ENCODE assay signal across 1 cellular context in the genomic region with DNA sequence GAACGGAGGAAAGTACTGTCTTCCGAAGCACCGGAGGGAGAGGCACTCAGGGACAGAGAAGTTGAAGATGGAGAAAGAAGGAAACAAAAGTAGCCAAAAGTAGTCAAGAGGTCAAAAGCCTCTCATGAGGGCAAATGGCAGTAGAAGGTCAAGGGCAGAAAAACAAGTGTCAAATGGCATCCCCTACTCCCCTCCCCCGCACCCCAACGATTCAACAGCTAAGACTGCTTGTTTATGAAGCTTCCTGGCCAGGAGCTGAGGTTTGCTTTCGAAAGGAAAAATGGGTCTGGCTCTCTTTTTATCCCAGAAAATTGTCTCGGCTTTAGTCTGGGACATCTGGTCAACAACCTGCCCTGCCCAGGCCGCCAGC.
TF ChIP-seq lines count a peak whose summit lies in the region.

No MANE protein-coding gene starts in this region.

TF ChIP-seq in GM23338, 12 proteins besides CTCF, POLR2A, EP300 and RAD21 (continued from another document):
- no peak for TF ChIP-seq ZNF462 (CRISPR knock-in tag; IDR thresholded peaks at IDR 0.05)
- TF ChIP-seq STAT1 (IDR thresholded peaks at IDR 0.05; ENCODE audit: unreplicated experiment) = no peak
